Comparison of ENCODE assay signal across 9 cellular contexts in the genomic region with DNA sequence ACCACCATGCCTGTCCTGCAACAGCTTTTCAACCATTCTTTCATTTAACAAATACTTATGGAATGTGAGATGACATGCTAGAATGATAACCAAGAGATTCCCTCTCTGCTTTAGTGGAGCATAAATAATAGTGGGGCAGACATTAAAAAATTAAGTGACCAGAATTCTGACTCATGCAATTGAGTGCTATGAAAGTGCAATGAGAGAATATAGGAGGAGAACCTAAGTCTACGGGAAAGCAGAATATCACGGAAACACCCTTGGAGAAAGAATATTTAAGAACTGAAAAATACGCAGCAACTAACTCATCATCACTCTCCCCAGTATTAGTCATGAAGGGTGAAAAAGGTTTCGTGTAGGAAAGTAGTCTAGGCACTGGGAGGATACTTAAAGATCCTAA. TPM values are rescaled to one million over a fixed set of nuclear protein-coding genes. Genes with fewer than 3 reads are reported as not detected.
DNase-seq lines count a peak whose midpoint lies in the region; ATAC-seq and TF ChIP-seq lines count a peak whose summit lies in the region.
"Had no signal": no experiment of that assay in that cellular context is flagged by ENCODE, and none has a peak within 500 bp of the region (broad histone marks: within the 10 kb centered on the region; RNA-seq: fewer than 3 reads in every experiment).

No MANE protein-coding gene starts in this region.

- 0 out of 2 replicates have a peak overlapping the region, but pooled peaks have one; percentile 17 for H3K4me2 ChIP-seq in SK-N-SH
- peak overlapping the region; percentile 8 for H3K4me2 ChIP-seq in fibroblast of lung (ENCODE audit: extremely low read depth, insufficient read depth, low read length)
- no peak overlapping the region for H3K4me2 ChIP-seq in trophoblast cell (ENCODE audit: low read length)

- H2AFZ ChIP-seq in SK-N-SH (ENCODE audit: low read depth) (no peak overlapping the region), fibroblast of lung (ENCODE audit: low read length) (no peak overlapping the region), trophoblast cell (ENCODE audit: insufficient read depth, low read length, poor library complexity) (no peak overlapping the region)

- H3K27me3 ChIP-seq in SK-N-SH (ENCODE audit: insufficient read depth), result no peaks in the 10 kb centered on the region
- no peaks in the 10 kb centered on the region for H3K27me3 ChIP-seq in fibroblast of lung (ENCODE audit: control insufficient read depth, insufficient read depth, low read length)
- H3K27me3 ChIP-seq in trophoblast cell (ENCODE audit: insufficient read depth, low read length), result no peaks in the 10 kb centered on the region

- H4K12ac ChIP-seq in trophoblast cell (ENCODE audit: low read depth, low read length), result no peak overlapping the region

- no peak for TF ChIP-seq CTCF in SK-N-SH (IDR thresholded peaks at IDR 0.05)
- no peak for TF ChIP-seq CTCF in fibroblast of lung (conservative IDR thresholded peaks at IDR 0.05 in 1 of 2, IDR thresholded peaks at IDR 0.05 in 1 of 2; ENCODE audit: low read depth in 1 of 2, low read length in 2 of 2)

- no peak overlapping the region for H2BK120ac ChIP-seq in trophoblast cell (ENCODE audit: insufficient read depth, low read length, poor library complexity)

- no peak overlapping the region for H3K14ac ChIP-seq in trophoblast cell (ENCODE audit: low read length)

- H3K4me1 ChIP-seq in SK-N-SH (ENCODE audit: control insufficient read depth in 1 of 2, insufficient read depth in 2 of 2, low read depth in 1 of 2, low read length in 1 of 2) (peaks cover 6 to 45% of the 10 kb centered on the region in 2 experiments; a peak in 3 of 4 replicates), fibroblast of lung (ENCODE audit: control insufficient read depth, extremely low read depth, insufficient read depth, low read length) (peaks cover 6% of the 10 kb centered on the region), trophoblast cell (ENCODE audit: control insufficient read depth in 1 of 2, insufficient read depth in 2 of 2, low read length in 2 of 2) (peaks cover 0 to 9% of the 10 kb centered on the region in 2 experiments)

- ATAC-seq in HG03196 (IDR thresholded peaks at IDR 0.05; ENCODE audit: unreplicated experiment), result no peak
- ATAC-seq: HCT116 had no signal

- no peaks in the 10 kb centered on the region for H3K79me1 ChIP-seq in trophoblast cell (ENCODE audit: low read length)

- H4K8ac ChIP-seq in trophoblast cell (ENCODE audit: low read depth, low read length), result no peak overlapping the region

- H2BK5ac ChIP-seq in trophoblast cell (ENCODE audit: low read depth, low read length, poor library complexity), result no peak overlapping the region

- H3K27ac ChIP-seq in SK-N-SH (ENCODE audit: low read depth in 2 of 2, low read length in 1 of 2) (peak overlapping the region in 1 of 2 experiments; percentile 30; a peak in 2 of 4 replicates), fibroblast of lung (ENCODE audit: insufficient read depth, low read length) (no peak overlapping the region), trophoblast cell (ENCODE audit: low read depth, low read length) (no peak overlapping the region)
- H3K27ac ChIP-seq: epithelial cell of prostate had no signal

- no peak overlapping the region for H2BK12ac ChIP-seq in trophoblast cell (ENCODE audit: low read length)

- no peak for TF ChIP-seq RAD21 in SK-N-SH (IDR thresholded peaks at IDR 0.05; ENCODE audit: low read length)

- H3K9me3 ChIP-seq in SK-N-SH (no peaks in the 10 kb centered on the region), fibroblast of lung (ENCODE audit: control insufficient read depth, insufficient read depth, low read depth, low read length) (no peaks in the 10 kb centered on the region), trophoblast cell (ENCODE audit: insufficient read depth, low read depth, low read length) (no peaks in the 10 kb centered on the region)

- peak; percentile 74 for DNase-seq in ELR (ENCODE audit: low read depth)
- no peak for DNase-seq in SK-N-SH
- peak in 1 of 2 donors; percentile 51 for DNase-seq in fibroblast of lung (ENCODE audit: low read depth in 2 of 2)
- DNase-seq in trophoblast cell, result no peak
- no peak for DNase-seq in pons (ENCODE audit: low spot score)
- no peak for DNase-seq in HK-2 (ENCODE audit: unreplicated experiment)

- H3K4me3 ChIP-seq in SK-N-SH (ENCODE audit: low read depth in 2 of 2, low read length in 1 of 2), result no peak overlapping the region
- H3K4me3 ChIP-seq in fibroblast of lung (replicated peaks in 1 of 4; ENCODE audit: control extremely low read depth in 1 of 4, insufficient read depth in 1 of 4, low read depth in 3 of 4, low read length in 4 of 4), result no peak overlapping the region
- H3K4me3 ChIP-seq in trophoblast cell (ENCODE audit: low read depth, low read length), result no peak overlapping the region

- POLR2A ChIA-PET in SK-N-SH (lab: Yijun Ruan, JAX), result no interaction called here

- WGBS in SK-N-SH (ENCODE audit: low lambda C conversion rate), result 60% methylated on average over 4 of the region's 4 CpGs
- WGBS in trophoblast cell (ENCODE audit: extremely low coverage, insufficient coverage, insufficient read length), result no CpG with 5 or more reads among the region's 4 CpGs

- H3F3A ChIP-seq in SK-N-SH (replicated peaks; ENCODE audit: insufficient read depth), result peaks cover 22% of the 10 kb centered on the region

- TF ChIP-seq EP300 in SK-N-SH (IDR thresholded peaks at IDR 0.05; ENCODE audit: borderline replicate concordance in 1 of 2, low read depth in 1 of 2, low read length in 1 of 2), result no peak

- H4K91ac ChIP-seq in trophoblast cell (ENCODE audit: low read depth, low read length), result no peak overlapping the region

- CTCF ChIA-PET in SK-N-SH (lab: Yijun Ruan, JAX), result no interaction called here

- peak overlapping the region; percentile 59 for H3K4ac ChIP-seq in trophoblast cell (ENCODE audit: low read depth, low read length)

- H2AK5ac ChIP-seq in trophoblast cell (ENCODE audit: low read length), result no peak overlapping the region

- H3K79me2 ChIP-seq in SK-N-SH (ENCODE audit: insufficient read depth) (peaks cover 100% of the 10 kb centered on the region), fibroblast of lung (ENCODE audit: control insufficient read depth, insufficient read depth, low read length) (peaks cover 100% of the 10 kb centered on the region), trophoblast cell (ENCODE audit: control insufficient read depth, insufficient read depth, low read length, poor library complexity) (peaks cover 12% of the 10 kb centered on the region)

- peaks cover 100% of the 10 kb centered on the region for H4K20me1 ChIP-seq in SK-N-SH (ENCODE audit: insufficient read depth)
- peaks cover 3% of the 10 kb centered on the region for H4K20me1 ChIP-seq in fibroblast of lung (ENCODE audit: control insufficient read depth, extremely low read depth, insufficient read depth, low read length)

- no peaks in the 10 kb centered on the region for H3K9me2 ChIP-seq in SK-N-SH

- no peak overlapping the region for H3K18ac ChIP-seq in trophoblast cell (ENCODE audit: low read length)

- H3K36me3 ChIP-seq in SK-N-SH (replicated peaks in 1 of 2; ENCODE audit: control insufficient read depth in 1 of 2, insufficient read depth in 2 of 2, low read length in 1 of 2) (peaks cover 46 to 59% of the 10 kb centered on the region in 2 experiments), fibroblast of lung (ENCODE audit: control insufficient read depth, insufficient read depth, low read length) (peaks cover 7% of the 10 kb centered on the region), trophoblast cell (ENCODE audit: control insufficient read depth in 1 of 2, insufficient read depth in 2 of 2, low read length in 2 of 2) (peaks cover 6 to 15% of the 10 kb centered on the region in 2 experiments)

- no peak overlapping the region for H3K9ac ChIP-seq in SK-N-SH
- no peak overlapping the region for H3K9ac ChIP-seq in fibroblast of lung (ENCODE audit: insufficient read depth, low read length)
- no peak overlapping the region for H3K9ac ChIP-seq in trophoblast cell (ENCODE audit: low read length)

- no peak overlapping the region for H3K23ac ChIP-seq in trophoblast cell (ENCODE audit: low read length)

TF ChIP-seq in SK-N-SH, 30 proteins besides CTCF, POLR2A, EP300 and RAD21:
- TF ChIP-seq FOSL2 (IDR thresholded peaks at IDR 0.05; ENCODE audit: borderline replicate concordance, low read depth), result peak; percentile 15; the same call in 1 of the 2 replicates
- TF ChIP-seq JUND (IDR thresholded peaks at IDR 0.05), result 0 out of 2 replicates have a peak, but pooled peaks have one; percentile 10
- TF ChIP-seq, protein P1, sequence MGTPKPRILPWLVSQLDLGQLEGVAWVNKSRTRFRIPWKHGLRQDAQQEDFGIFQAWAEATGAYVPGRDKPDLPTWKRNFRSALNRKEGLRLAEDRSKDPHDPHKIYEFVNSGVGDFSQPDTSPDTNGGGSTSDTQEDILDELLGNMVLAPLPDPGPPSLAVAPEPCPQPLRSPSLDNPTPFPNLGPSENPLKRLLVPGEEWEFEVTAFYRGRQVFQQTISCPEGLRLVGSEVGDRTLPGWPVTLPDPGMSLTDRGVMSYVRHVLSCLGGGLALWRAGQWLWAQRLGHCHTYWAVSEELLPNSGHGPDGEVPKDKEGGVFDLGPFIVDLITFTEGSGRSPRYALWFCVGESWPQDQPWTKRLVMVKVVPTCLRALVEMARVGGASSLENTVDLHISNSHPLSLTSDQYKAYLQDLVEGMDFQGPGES (IDR thresholded peaks at IDR 0.05; ENCODE audit: low read depth, low read length), result no peak

RNA-seq across cellular contexts. Expression of a gene that starts 7.1 kb away (rescaled TPM):
- polyA plus RNA-seq in SK-N-SH (2012; rRNA removed) (15.7 and 18.2 TPM in 2 replicates), fibroblast of lung (101 and 109 TPM in 2 replicates)
- 26.0 and 34.5 TPM in 2 replicates for polyA plus RNA-seq in SK-N-SH (2012; cell fraction: cytosol; rRNA removed)
- polyA plus RNA-seq in SK-N-SH (2012; cell fraction: nucleus; rRNA removed), result 8.1 and 17.2 TPM in 2 replicates
- 122 and 160 TPM in 2 replicates for total RNA-seq in fibroblast of lung
- 83.4 and 96.8 TPM in 2 replicates for polyA plus RNA-seq in fibroblast of lung (2012)
- polyA minus RNA-seq in fibroblast of lung (ENCODE audit: low replicate concordance), result 4.6 and 6.8 TPM in 2 replicates
- 99.0 and 102 TPM in 2 replicates for polyA plus RNA-seq in trophoblast cell (2013)
